In genomic region chr15:22960587-22960986, GRCh38 we compare ENCODE assay signal across 27 cellular contexts. TPM values are rescaled to one million over a fixed set of nuclear protein-coding genes. Genes with fewer than 3 reads are reported as not detected.
DNase-seq lines count a peak whose midpoint lies in the region; ATAC-seq, FAIRE-seq and TF ChIP-seq lines count a peak whose summit lies in the region.
"Had no signal": no experiment of that assay in that cellular context is flagged by ENCODE, and none has a peak within 500 bp of the region (broad histone marks: within the 10 kb centered on the region; RNA-seq: fewer than 3 reads in every experiment).

No MANE protein-coding gene starts in this region.

- peaks cover 19% of the 10 kb centered on the region for H3K4me1 Mint-ChIP-seq in MCF 10A (ENCODE audit: insufficient read depth, unreplicated experiment)

- POLR2A ChIA-PET in MCF 10A (lab: Yijun Ruan, JAX): no interaction called here

- BruUV-seq in MCF 10A (replicated peaks; lab: Mats Ljungman, UMichigan): no TSS peak
- BruUV-seq in mammary epithelial cell (replicated peaks; lab: Mats Ljungman, UMichigan): no TSS peak

- H3K27ac ChIP-seq in mammary epithelial cell (ENCODE audit: insufficient read depth, low read depth, low read length) (no peak overlapping the region), body of pancreas (peak overlapping the region in 3 of 4 donors; percentile 37 to 80 (median 73)), pancreas (peak overlapping the region in 3 of 4 donors; percentile 1 to 52 (median 12)), upper lobe of left lung (peak overlapping the region in 3 of 4 donors; percentile 69 to 75 (median 72))
- H3K27ac ChIP-seq: 22Rv1, prostate gland had no signal

- WGBS in mammary epithelial cell (ENCODE audit: low coverage, missing lambda C conversion rate): 84% methylated on average over 8 of the region's 8 CpGs
- WGBS in body of pancreas, 2 donors: 84 to 94% methylated on average over 8 of the region's 8 CpGs
- 91% methylated on average over 8 of the region's 8 CpGs for WGBS in pancreas, 2 donors
- WGBS in upper lobe of left lung, 2 donors: 83 to 89% methylated on average over 5 to 8 of the region's 8 CpGs

- in situ Hi-C loops in mammary epithelial cell (cut with MboI; ENCODE audit: low sequenced_read_pairs in 2 of 2): no loop called here

- H3K4me3 ChIP-seq in mammary epithelial cell (replicated peaks in 1 of 3; ENCODE audit: insufficient read depth in 1 of 3, low read depth in 2 of 3, low read length in 3 of 3) (no peak overlapping the region), body of pancreas (no peak overlapping the region), pancreas (no peak overlapping the region), upper lobe of left lung (no peak overlapping the region)
- H3K4me3 ChIP-seq: prostate gland, skin epidermis had no signal

- no peaks in the 10 kb centered on the region for H4K20me1 ChIP-seq in mammary epithelial cell (ENCODE audit: insufficient read depth, low read length)

- DNase-seq in MCF 10A (ENCODE audit: unreplicated experiment): no peak
- DNase-seq in mammary epithelial cell: no peak
- no peak for DNase-seq in body of pancreas
- peak in 1 of 6 donors; percentile 14 for DNase-seq in pancreas
- no peak for DNase-seq in upper lobe of left lung
- DNase-seq in NCI-H2081 treated with DMSO at 0.1 percent for 48 hours (lab: John Stamatoyannopoulos, UW): no peak
- DNase-seq in hypothalamus (lab: John Stamatoyannopoulos, UW): no peak
- DNase-seq: activated CD4-positive, alpha-beta T cell treated with anti-CD3 and anti-CD28 coated beads for 1 hour; activated gamma-delta T cell; activated T-cell treated with anti-CD3 and anti-CD28 coated beads, Interleukin-2, amount 50 U/mL, for 1 hour; CD4-positive, alpha-beta T cell; effector CD8-positive, alpha-beta T cell; foreskin melanocyte; hippocampal formation; NCI-H2107; NCI-H446; SHP77 treated with DMSO at 0.1 percent for 48 hours had no signal

- TF ChIP-seq CTCF in MCF 10A (IDR thresholded peaks at IDR 0.05; ENCODE audit: unreplicated experiment): no peak
- TF ChIP-seq CTCF in mammary epithelial cell (conservative IDR thresholded peaks at IDR 0.05 in 1 of 2, IDR thresholded peaks at IDR 0.05 in 1 of 2; ENCODE audit: extremely low read depth in 1 of 2, insufficient read depth in 1 of 2, low read depth in 1 of 2, low read length in 2 of 2): no peak
- TF ChIP-seq CTCF in body of pancreas (IDR thresholded peaks at IDR 0.05): no peak
- TF ChIP-seq CTCF in pancreas (IDR thresholded peaks at IDR 0.05): no peak
- no peak for TF ChIP-seq CTCF in upper lobe of left lung (IDR thresholded peaks at IDR 0.05)

- FAIRE-seq in pancreas (lab: Jason Lieb, UNC): no peak
- FAIRE-seq: GM19239, TTC549 had no signal

- no peak overlapping the region for H3K4me2 ChIP-seq in mammary epithelial cell (ENCODE audit: insufficient read depth, low read depth, low read length)

- H3K27me3 ChIP-seq in mammary epithelial cell (ENCODE audit: insufficient read depth, low read length): no peaks in the 10 kb centered on the region
- H3K27me3 ChIP-seq in body of pancreas: no peaks in the 10 kb centered on the region
- no peaks in the 10 kb centered on the region for H3K27me3 ChIP-seq in pancreas
- H3K27me3 ChIP-seq in upper lobe of left lung: no peaks in the 10 kb centered on the region

- H3K9me3 ChIP-seq in mammary epithelial cell (replicated peaks; ENCODE audit: insufficient read depth, low read length) (no peaks in the 10 kb centered on the region), body of pancreas (no peaks in the 10 kb centered on the region), pancreas (no peaks in the 10 kb centered on the region), upper lobe of left lung (no peaks in the 10 kb centered on the region)
- H3K9me3 ChIP-seq: prostate gland had no signal

- no peak for ATAC-seq in body of pancreas
- no peak for ATAC-seq in pancreas
- no peak for ATAC-seq in upper lobe of left lung (ENCODE audit: low FRiP score in 2 of 2)
- no peak for ATAC-seq in GM21360 (IDR thresholded peaks at IDR 0.05; ENCODE audit: unreplicated experiment)
- ATAC-seq: left lobe of liver; stimulated activated effector memory CD8-positive, alpha-beta T cell treated with anti-CD3 and anti-CD28 coated beads, Interleukin-12 subunit alpha, Interleukin-12 subunit beta, amount 100 ng/mL, for 72 hours had no signal

- H3K4me1 ChIP-seq in mammary epithelial cell (ENCODE audit: insufficient read depth, low read length) (peaks cover 26% of the 10 kb centered on the region), body of pancreas (peaks cover 68% of the 10 kb centered on the region), pancreas (peaks cover 13 to 38% (median 18%) of the 10 kb centered on the region in 3 donors), upper lobe of left lung (peaks cover 68 to 73% (median 72%) of the 10 kb centered on the region in 4 donors)
- H3K4me1 ChIP-seq: prostate gland had no signal

- CTCF ChIA-PET in MCF 10A (lab: Yijun Ruan, JAX): no interaction called here
- CTCF ChIA-PET in mammary epithelial cell (lab: Charles Lee; ENCODE audit: low non-redundant PET): no interaction called here

- intact Hi-C loops in MCF 10A (cut with micrococcal nuclease) (no loop called here), mammary epithelial cell (cut with micrococcal nuclease) (no loop called here), body of pancreas (cut with DNase I) (no loop called here), pancreas (cut with DNase I) (no loop called here)

- no peak overlapping the region for H3K9ac ChIP-seq in mammary epithelial cell (ENCODE audit: insufficient read depth, low read length)

- peak overlapping the region; percentile 32 for H3K27ac Mint-ChIP-seq in MCF 10A (ENCODE audit: low read depth, unreplicated experiment)
- H3K27ac Mint-ChIP-seq: brain; CD4-positive, alpha-beta T cell; stimulated activated effector memory CD8-positive, alpha-beta T cell treated with anti-CD3 and anti-CD28 coated beads, Interleukin-12 subunit alpha, Interleukin-12 subunit beta, amount 100 ng/mL, for 72 hours had no signal

- no peak for TF ChIP-seq EP300 in upper lobe of left lung (IDR thresholded peaks at IDR 0.05)

- dilution Hi-C loops in mammary epithelial cell (cut with HindIII; ENCODE audit: low sequenced_read_pairs): no loop called here

- H2AFZ ChIP-seq in mammary epithelial cell (ENCODE audit: low read depth, low read length): no peak overlapping the region

- H3K36me3 Mint-ChIP-seq in MCF 10A (ENCODE audit: insufficient read depth, unreplicated experiment): peaks cover 7% of the 10 kb centered on the region
- H3K36me3 Mint-ChIP-seq: stimulated activated effector memory CD8-positive, alpha-beta T cell treated with anti-CD3 and anti-CD28 coated beads, Interleukin-12 subunit alpha, Interleukin-12 subunit beta, amount 100 ng/mL, for 72 hours had no signal

- no peaks in the 10 kb centered on the region for H3K27me3 Mint-ChIP-seq in MCF 10A (ENCODE audit: insufficient read depth, unreplicated experiment)
- H3K27me3 Mint-ChIP-seq: brain; CD4-positive, alpha-beta T cell had no signal

- peaks cover 97% of the 10 kb centered on the region for H3K79me2 ChIP-seq in mammary epithelial cell (ENCODE audit: insufficient read depth, low read length)

- H3K9me3 Mint-ChIP-seq in MCF 10A (ENCODE audit: unreplicated experiment): no peaks in the 10 kb centered on the region
- H3K9me3 Mint-ChIP-seq: CD4-positive, alpha-beta T cell; nephron; stimulated activated effector memory CD8-positive, alpha-beta T cell treated with anti-CD3 and anti-CD28 coated beads, Interleukin-12 subunit alpha, Interleukin-12 subunit beta, amount 100 ng/mL, for 72 hours had no signal

- H3K4me3 Mint-ChIP-seq in MCF 10A (ENCODE audit: unreplicated experiment): no peak overlapping the region
- H3K4me3 Mint-ChIP-seq: brain; CD4-positive, alpha-beta T cell; nephron; stimulated activated effector memory CD8-positive, alpha-beta T cell treated with anti-CD3 and anti-CD28 coated beads, Interleukin-12 subunit alpha, Interleukin-12 subunit beta, amount 100 ng/mL, for 72 hours had no signal

- TF ChIP-seq POLR2A in body of pancreas (IDR thresholded peaks at IDR 0.05) (no peak), upper lobe of left lung (IDR thresholded peaks at IDR 0.05) (no peak)

- H3K36me3 ChIP-seq in mammary epithelial cell (ENCODE audit: insufficient read depth, low read length) (peaks cover 1% of the 10 kb centered on the region), body of pancreas (replicated peaks in 1 of 2; ENCODE audit: insufficient read depth in 1 of 2, low read depth in 2 of 2) (no peaks in the 10 kb centered on the region), pancreas (no peaks in the 10 kb centered on the region), upper lobe of left lung (no peaks in the 10 kb centered on the region)
- H3K36me3 ChIP-seq: prostate gland had no signal

RNA-seq across cellular contexts. Expression of gene CYFIP1, which starts 19.6 kb away (rescaled TPM):
- total RNA-seq in MCF 10A (2022) (85.7 and 99.1 TPM in 2 replicates), mammary epithelial cell (100 to 1,000 TPM; 128 to 158 TPM), body of pancreas (10 to 100 TPM; 68.5 to 68.6 TPM), pancreas (10 to 100 TPM; 51.7 to 99.1 (median 66.8) TPM), upper lobe of left lung (100 to 1,000 TPM; 100 to 171 (median 136) TPM)
- polyA plus RNA-seq in mammary epithelial cell (73.3 TPM), pancreas (10 to 100 TPM; 21.3 to 29.0 TPM)
- 292 TPM for polyA minus RNA-seq in mammary epithelial cell
